ENCODE assay signal across 9 cellular contexts in the genomic region with DNA sequence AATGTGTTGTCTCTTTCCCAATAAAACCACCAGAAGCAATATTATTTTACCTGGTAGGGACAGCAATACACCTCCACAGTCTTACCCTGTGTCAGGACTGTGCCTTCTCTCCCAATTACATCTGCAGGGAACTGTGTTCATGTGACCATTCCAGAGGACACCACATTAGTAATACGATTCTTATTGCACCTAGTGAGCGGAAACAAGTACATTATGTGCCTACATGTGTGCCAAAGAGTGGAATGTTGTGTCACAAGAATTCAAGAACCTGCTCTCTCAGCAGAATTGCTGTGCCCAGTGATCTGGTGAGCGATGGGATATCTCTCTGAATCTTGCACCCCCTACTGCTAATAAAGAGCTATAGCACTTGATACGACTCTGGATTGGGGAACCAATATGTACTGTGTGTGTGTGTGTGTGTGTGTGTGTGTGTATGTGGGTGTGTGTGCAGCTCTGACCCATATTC. TPM values are rescaled to one million over a fixed set of nuclear protein-coding genes. Genes with fewer than 3 reads are reported as not detected.
A peak's percentile ranks its signal among the peaks of the same experiment; 100 is the strongest.
DNase-seq lines count a peak whose midpoint lies in the region; ATAC-seq and TF ChIP-seq lines count a peak whose summit lies in the region.
"Had no signal": no experiment of that assay in that cellular context is flagged by ENCODE, and none has a peak within 500 bp of the region (broad histone marks: within the 10 kb centered on the region; RNA-seq: fewer than 3 reads in every experiment).

No MANE protein-coding gene starts in this region.

- no peaks in the 10 kb centered on the region for H3K9me3 Mint-ChIP-seq in activated CD4-positive, alpha-beta T cell treated with anti-CD3 and anti-CD28 coated beads, Interleukin-2, amount 10 ng/mL, durations not matched to agents 7 days and 5 days
- no peaks in the 10 kb centered on the region for H3K9me3 Mint-ChIP-seq in stimulated activated effector memory CD8-positive, alpha-beta T cell treated with anti-CD3 and anti-CD28 coated beads, Interleukin-12 subunit alpha, Interleukin-12 subunit beta, amount 100 ng/mL, for 72 hours

- no peak overlapping the region for H3K4me2 ChIP-seq in PC-9

- no peak overlapping the region for H3K4me3 Mint-ChIP-seq in activated CD4-positive, alpha-beta T cell treated with anti-CD3 and anti-CD28 coated beads, Interleukin-2, amount 10 ng/mL, durations not matched to agents 7 days and 5 days
- H3K4me3 Mint-ChIP-seq in stimulated activated effector memory CD8-positive, alpha-beta T cell treated with anti-CD3 and anti-CD28 coated beads, Interleukin-12 subunit alpha, Interleukin-12 subunit beta, amount 100 ng/mL, for 72 hours, result no peak overlapping the region
- H3K4me3 Mint-ChIP-seq: naive B cell had no signal

- H3K4me3 ChIP-seq in NB4 (ENCODE audit: low read depth, low read length), result no peak overlapping the region
- no peak overlapping the region for H3K4me3 ChIP-seq in epithelial cell of esophagus (ENCODE audit: low read length)
- H3K4me3 ChIP-seq in PC-9, result no peak overlapping the region

- H3K27ac Mint-ChIP-seq in activated CD4-positive, alpha-beta T cell treated with anti-CD3 and anti-CD28 coated beads, Interleukin-2, amount 10 ng/mL, durations not matched to agents 7 days and 5 days, result peak overlapping the region; percentile 62
- H3K27ac Mint-ChIP-seq in stimulated activated effector memory CD8-positive, alpha-beta T cell treated with anti-CD3 and anti-CD28 coated beads, Interleukin-12 subunit alpha, Interleukin-12 subunit beta, amount 100 ng/mL, for 72 hours, result no peak overlapping the region
- H3K27ac Mint-ChIP-seq: naive B cell had no signal

- H2AFZ ChIP-seq in PC-9, result no peak overlapping the region

- peak; percentile 59 for TF ChIP-seq CTCF in NB4 (IDR thresholded peaks at IDR 0.05; ENCODE audit: low read depth, low read length)
- TF ChIP-seq CTCF in epithelial cell of esophagus (IDR thresholded peaks at IDR 0.05; ENCODE audit: insufficient read depth, low read depth, low read length, missing control alignments), result peak; percentile 36
- no peak; the same call in 1 of the 2 replicates for TF ChIP-seq CTCF in PC-9 (conservative IDR thresholded peaks at IDR 0.05)

- H3K79me2 ChIP-seq in PC-9 (ENCODE audit: low read depth), result no peaks in the 10 kb centered on the region

- CTCF ChIA-PET in activated CD4-positive, alpha-beta T cell treated with anti-CD3 and anti-CD28 coated beads, Interleukin-2, amount 10 ng/mL, durations not matched to agents 7 days and 5 days (lab: Charles Lee), result interaction anchor here (0.6 to 1.7 kb wide), 7 partner anchors 9 to 908 kb away, joined by 3 to 8 read pairs (median 4); no protein-coding TSS in a partner anchor
- CTCF ChIA-PET in PC-9 (lab: Charles Lee), result interaction anchor here (0.9 kb wide), 1 partner anchor 29 kb away, joined by 3 read pairs; no protein-coding TSS in a partner anchor

- H3K36me3 Mint-ChIP-seq in activated CD4-positive, alpha-beta T cell treated with anti-CD3 and anti-CD28 coated beads, Interleukin-2, amount 10 ng/mL, durations not matched to agents 7 days and 5 days (ENCODE audit: low read depth), result peaks cover 17% of the 10 kb centered on the region
- no peaks in the 10 kb centered on the region for H3K36me3 Mint-ChIP-seq in stimulated activated effector memory CD8-positive, alpha-beta T cell treated with anti-CD3 and anti-CD28 coated beads, Interleukin-12 subunit alpha, Interleukin-12 subunit beta, amount 100 ng/mL, for 72 hours

- no peaks in the 10 kb centered on the region for H3K9me2 ChIP-seq in PC-9 (ENCODE audit: insufficient read depth)

- H3K36me3 ChIP-seq in PC-9 (ENCODE audit: low read depth), result no peaks in the 10 kb centered on the region

- H3K4me1 ChIP-seq in PC-9 (replicated peaks; ENCODE audit: insufficient read depth), result no peaks in the 10 kb centered on the region

- H3K27ac ChIP-seq in PC-9, result no peak overlapping the region

- intact Hi-C loops in PC-9 (cut with micrococcal nuclease; ENCODE audit: unreplicated experiment), result no loop called here

- peak; percentile 51 for ATAC-seq in stimulated activated effector memory CD8-positive, alpha-beta T cell treated with anti-CD3 and anti-CD28 coated beads, Interleukin-12 subunit alpha, Interleukin-12 subunit beta, amount 100 ng/mL, for 72 hours

- H3F3A ChIP-seq in PC-9 (ENCODE audit: insufficient read depth, low read depth), result no peaks in the 10 kb centered on the region

- no peaks in the 10 kb centered on the region for H4K20me1 ChIP-seq in PC-9 (ENCODE audit: insufficient read depth)

- peak; percentile 25 for DNase-seq in activated CD4-positive, alpha-beta T cell treated with anti-CD3 and anti-CD28 coated beads, Interleukin-2, amount 10 ng/mL, durations not matched to agents 7 days and 5 days
- no peak for DNase-seq in activated CD4-positive, alpha-beta T cell treated with anti-CD3 and anti-CD28 coated beads for 4 hours
- DNase-seq in NB4 (ENCODE audit: low read depth) (peak; percentile 80), epithelial cell of esophagus (ENCODE audit: low read depth) (peak; percentile 39), PC-9 (no peak), GM19238 (ENCODE audit: insufficient read length, low spot score) (no peak)
- no peak for DNase-seq in stimulated activated effector memory CD8-positive, alpha-beta T cell treated with anti-CD3 and anti-CD28 coated beads, Interleukin-12 subunit alpha, Interleukin-12 subunit beta, amount 100 ng/mL, for 72 hours (ENCODE audit: low spot score in 2 of 2)
- no peak for DNase-seq in activated naive CD4-positive, alpha-beta T cell (lab: John Stamatoyannopoulos, UW)
- DNase-seq: naive B cell had no signal

- no TSS peak for BruUV-seq in PC-9 (replicated peaks; lab: Mats Ljungman, UMichigan)

- peaks cover 50% of the 10 kb centered on the region for H3K4me1 Mint-ChIP-seq in activated CD4-positive, alpha-beta T cell treated with anti-CD3 and anti-CD28 coated beads, Interleukin-2, amount 10 ng/mL, durations not matched to agents 7 days and 5 days
- peaks cover 18% of the 10 kb centered on the region for H3K4me1 Mint-ChIP-seq in stimulated activated effector memory CD8-positive, alpha-beta T cell treated with anti-CD3 and anti-CD28 coated beads, Interleukin-12 subunit alpha, Interleukin-12 subunit beta, amount 100 ng/mL, for 72 hours

- H3K9me3 ChIP-seq in PC-9 (ENCODE audit: insufficient read depth, low read depth), result no peaks in the 10 kb centered on the region

- no peak for TF ChIP-seq POLR2A in NB4 (IDR thresholded peaks at IDR 0.05; ENCODE audit: extremely low read depth, insufficient read length)

- POLR2A ChIA-PET in activated CD4-positive, alpha-beta T cell treated with anti-CD3 and anti-CD28 coated beads, Interleukin-2, amount 10 ng/mL, durations not matched to agents 7 days and 5 days (lab: Charles Lee), result interaction anchor here (1.1 kb wide), 1 partner anchor 28 kb away, joined by 3 read pairs; no protein-coding TSS in a partner anchor
- POLR2A ChIA-PET in PC-9 (lab: Charles Lee; ENCODE audit: unreplicated experiment), result no interaction called here

- H3K27me3 Mint-ChIP-seq in activated CD4-positive, alpha-beta T cell treated with anti-CD3 and anti-CD28 coated beads, Interleukin-2, amount 10 ng/mL, durations not matched to agents 7 days and 5 days, result peaks cover 7% of the 10 kb centered on the region

- no peaks in the 10 kb centered on the region for H3K27me3 ChIP-seq in PC-9 (ENCODE audit: insufficient read depth, low read depth)

RNA-seq across cellular contexts. Expression of gene FOXC1, which starts 57.4 kb away (rescaled TPM):
- total RNA-seq in activated CD4-positive, alpha-beta T cell treated with anti-CD3 and anti-CD28 coated beads, Interleukin-2, amount 10 ng/mL, durations not matched to agents 7 days and 5 days, result not detected
- total RNA-seq in PC-9 (2021), result 16.2 and 18.6 TPM in 2 replicates

Comparison
In these comparisons a context has a peak if more than half of its experiments do, and no peak if none do; other contexts are left out.
1. DNase-seq: peak in activated CD4-positive, alpha-beta T cell treated with anti-CD3 and anti-CD28 coated beads, Interleukin-2, amount 10 ng/mL, durations not matched to agents 7 days and 5 days (single experiment), NB4 (single experiment) and epithelial cell of esophagus (single experiment); none in activated CD4-positive, alpha-beta T cell treated with anti-CD3 and anti-CD28 coated beads for 4 hours (0 of 2), stimulated activated effector memory CD8-positive, alpha-beta T cell treated with anti-CD3 and anti-CD28 coated beads, Interleukin-12 subunit alpha, Interleukin-12 subunit beta, amount 100 ng/mL, for 72 hours (0 of 2), PC-9 (0 of 2), GM19238 (single experiment) and activated naive CD4-positive, alpha-beta T cell (0 of 4).
2. RNA of gene FOXC1, which starts 57.4 kb away (total RNA-seq): 16.2 to 18.6 TPM in PC-9; not detected in activated CD4-positive, alpha-beta T cell treated with anti-CD3 and anti-CD28 coated beads, Interleukin-2, amount 10 ng/mL, durations not matched to agents 7 days and 5 days; every median in the first group is over 10 times any median in the second.